1 cellular context compared by ENCODE assay signal in the genomic region with DNA sequence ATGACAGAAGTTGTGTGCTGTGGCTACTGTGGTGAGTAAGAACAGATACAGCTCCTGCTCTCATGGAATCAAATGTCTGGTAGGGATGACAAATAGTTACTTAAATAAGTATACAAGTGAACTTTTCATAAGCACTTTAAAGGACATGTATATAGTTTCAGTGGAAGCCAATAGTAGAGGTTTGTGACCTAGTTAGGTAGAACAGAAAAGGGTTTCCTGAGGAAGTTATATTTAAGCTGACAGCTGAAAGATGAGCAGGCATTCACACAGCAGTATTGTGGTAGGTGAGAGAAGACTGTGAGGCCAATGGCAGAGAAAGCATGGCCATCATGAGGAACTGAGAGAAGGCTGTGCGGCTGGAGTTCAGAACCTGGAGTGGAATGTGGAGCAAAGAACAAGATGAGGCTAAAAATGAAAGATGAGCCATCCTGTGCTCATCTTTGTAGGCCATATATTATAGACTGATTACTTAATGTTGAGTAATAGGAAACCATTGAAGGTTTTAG.
TF ChIP-seq lines count a peak whose summit lies in the region.

No MANE protein-coding gene starts in this region.

TF ChIP-seq in SK-N-SH, 30 proteins besides CTCF, POLR2A, EP300 and RAD21 (continued from another document):
- no peak for TF ChIP-seq FOSL2 (IDR thresholded peaks at IDR 0.05; ENCODE audit: borderline replicate concordance, low read depth)
- TF ChIP-seq TAF1 (IDR thresholded peaks at IDR 0.05; ENCODE audit: borderline replicate concordance, low read depth, low read length): no peak
- TF ChIP-seq TCF12 (IDR thresholded peaks at IDR 0.05): no peak
- TF ChIP-seq, protein P1, sequence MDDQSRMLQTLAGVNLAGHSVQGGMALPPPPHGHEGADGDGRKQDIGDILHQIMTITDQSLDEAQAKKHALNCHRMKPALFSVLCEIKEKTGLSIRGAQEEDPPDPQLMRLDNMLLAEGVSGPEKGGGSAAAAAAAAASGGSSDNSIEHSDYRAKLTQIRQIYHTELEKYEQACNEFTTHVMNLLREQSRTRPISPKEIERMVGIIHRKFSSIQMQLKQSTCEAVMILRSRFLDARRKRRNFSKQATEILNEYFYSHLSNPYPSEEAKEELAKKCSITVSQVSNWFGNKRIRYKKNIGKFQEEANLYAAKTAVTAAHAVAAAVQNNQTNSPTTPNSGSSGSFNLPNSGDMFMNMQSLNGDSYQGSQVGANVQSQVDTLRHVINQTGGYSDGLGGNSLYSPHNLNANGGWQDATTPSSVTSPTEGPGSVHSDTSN (IDR thresholded peaks at IDR 0.05): 0 out of 2 replicates have a peak, but pooled peaks have one; percentile 42
- peak; percentile 39; the same call in 1 of the 2 replicates for TF ChIP-seq MEF2A (IDR thresholded peaks at IDR 0.05; ENCODE audit: borderline replicate concordance, low read depth)
